ENCODE assay signal across 8 cellular contexts in the genomic region with DNA sequence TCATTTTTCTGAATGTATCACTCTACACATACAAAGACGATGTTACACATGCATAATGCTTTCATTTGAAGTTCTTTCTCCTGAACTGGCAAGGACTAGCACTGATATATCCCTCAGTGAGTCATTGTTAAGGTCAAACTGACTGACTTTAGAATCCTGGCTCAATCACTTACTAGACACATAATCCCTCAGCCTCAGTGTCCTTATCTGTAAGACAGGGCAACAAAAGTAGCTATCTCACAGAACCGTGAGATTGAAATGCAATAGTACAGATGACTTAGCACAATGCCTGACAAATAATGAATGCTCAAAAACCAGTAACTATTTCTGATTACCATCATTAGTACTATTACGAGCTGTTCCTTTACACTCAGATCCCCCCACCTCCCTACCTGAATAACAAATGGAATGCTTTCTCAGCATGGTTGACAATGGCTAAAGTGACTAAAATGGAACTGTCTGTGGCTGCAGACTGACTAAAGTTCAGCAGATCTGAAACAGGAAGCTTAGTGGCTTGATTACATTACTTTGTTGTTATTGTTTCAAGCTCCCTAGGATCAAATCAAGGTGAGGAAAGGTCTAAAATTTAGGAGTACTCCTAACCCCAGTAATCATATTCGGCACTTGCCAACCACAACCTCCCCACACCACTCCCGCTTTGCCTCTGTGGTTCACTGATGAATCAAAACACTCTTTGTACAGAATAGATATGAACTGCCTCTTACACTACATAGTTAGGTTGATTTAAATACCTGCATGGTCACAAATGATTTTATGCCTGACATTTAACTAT. TPM values are rescaled to one million over a fixed set of nuclear protein-coding genes. Genes with fewer than 3 reads are reported as not detected.
DNase-seq lines count a peak whose midpoint lies in the region; ATAC-seq, FAIRE-seq and TF ChIP-seq lines count a peak whose summit lies in the region.

No MANE protein-coding gene starts in this region.

- H3K27me3 ChIP-seq in keratinocyte (ENCODE audit: control insufficient read depth, extremely low read depth, insufficient read depth, low read length) (no peaks in the 10 kb centered on the region), Karpas-422 (ENCODE audit: low read length) (no peaks in the 10 kb centered on the region), PC-9 (ENCODE audit: insufficient read depth, low read depth) (no peaks in the 10 kb centered on the region), PC-3 (ENCODE audit: low read length) (no peaks in the 10 kb centered on the region)

- FAIRE-seq in keratinocyte (lab: Jason Lieb, UNC), result peak; percentile 67

- no peak overlapping the region for H3K4me3 ChIP-seq in keratinocyte (ENCODE audit: control insufficient read depth in 2 of 3, extremely low read depth in 1 of 3, insufficient read depth in 2 of 3, low read depth in 1 of 3, low read length in 3 of 3)
- no peak overlapping the region for H3K4me3 ChIP-seq in Karpas-422 (ENCODE audit: low read length)
- H3K4me3 ChIP-seq in PC-9, result no peak overlapping the region
- H3K4me3 ChIP-seq in PC-3 (ENCODE audit: low read length), result no peak overlapping the region

- no peaks in the 10 kb centered on the region for H3K36me3 ChIP-seq in keratinocyte (ENCODE audit: control insufficient read depth in 2 of 2, extremely low read depth in 1 of 2, insufficient read depth in 2 of 2, low read length in 2 of 2)
- peaks cover 9% of the 10 kb centered on the region; the same call in 1 of the 2 replicates for H3K36me3 ChIP-seq in Karpas-422 (ENCODE audit: insufficient read depth, low read length)
- H3K36me3 ChIP-seq in PC-9 (ENCODE audit: low read depth), result no peaks in the 10 kb centered on the region
- H3K36me3 ChIP-seq in PC-3 (ENCODE audit: low read depth, low read length), result no peaks in the 10 kb centered on the region

- H3K4me1 Mint-ChIP-seq in T-helper 2 cell treated with Interferon-gamma antibody and Interleukin-4, amounts not matched to agents 5 μg/mL and 100 μg/mL, for 36 hours (ENCODE audit: low read depth), result peaks cover 11% of the 10 kb centered on the region

- H3K36me3 Mint-ChIP-seq in T-helper 2 cell treated with Interferon-gamma antibody and Interleukin-4, amounts not matched to agents 5 μg/mL and 100 μg/mL, for 36 hours (ENCODE audit: low read depth), result peaks cover 17% of the 10 kb centered on the region

- H3K4me2 ChIP-seq in keratinocyte (ENCODE audit: control insufficient read depth, extremely low read depth, insufficient read depth, low read depth, low read length) (no peak overlapping the region), Karpas-422 (ENCODE audit: low read depth, low read length, poor library complexity, severe bottlenecking) (no peak overlapping the region), PC-9 (no peak overlapping the region), PC-3 (ENCODE audit: low read length) (no peak overlapping the region)

- H4K20me1 ChIP-seq in keratinocyte (ENCODE audit: control insufficient read depth, extremely low read depth, insufficient read depth, low read length), result no peaks in the 10 kb centered on the region
- H4K20me1 ChIP-seq in Karpas-422 (ENCODE audit: insufficient read depth, low read depth, low read length), result no peaks in the 10 kb centered on the region
- no peaks in the 10 kb centered on the region for H4K20me1 ChIP-seq in PC-9 (ENCODE audit: insufficient read depth)
- no peaks in the 10 kb centered on the region for H4K20me1 ChIP-seq in PC-3 (ENCODE audit: low read length)

- no peak overlapping the region for H3K27ac Mint-ChIP-seq in T-helper 2 cell treated with Interferon-gamma antibody and Interleukin-4, amounts not matched to agents 5 μg/mL and 100 μg/mL, for 36 hours

- H3K27ac ChIP-seq in keratinocyte (ENCODE audit: control insufficient read depth, insufficient read depth, low read length) (no peak overlapping the region), Karpas-422 (ENCODE audit: low read length) (no peak overlapping the region), PC-9 (no peak overlapping the region), PC-3 (ENCODE audit: low read length) (no peak overlapping the region)

- no peaks in the 10 kb centered on the region for H3K9me3 Mint-ChIP-seq in T-helper 2 cell treated with Interferon-gamma antibody and Interleukin-4, amounts not matched to agents 5 μg/mL and 100 μg/mL, for 36 hours

- H3K79me2 ChIP-seq in keratinocyte (ENCODE audit: control insufficient read depth, insufficient read depth, low read length) (no peaks in the 10 kb centered on the region), Karpas-422 (ENCODE audit: low read length) (peaks cover 6% of the 10 kb centered on the region; the same call in 1 of the 2 replicates), PC-9 (ENCODE audit: low read depth) (no peaks in the 10 kb centered on the region), PC-3 (ENCODE audit: low read length) (no peaks in the 10 kb centered on the region)

- no peaks in the 10 kb centered on the region for H3K9me1 ChIP-seq in keratinocyte (ENCODE audit: control insufficient read depth, extremely low read depth, insufficient read depth, low read length)

- no peaks in the 10 kb centered on the region for H3K4me1 ChIP-seq in keratinocyte (ENCODE audit: control insufficient read depth, extremely low read depth, insufficient read depth, low read length)
- peaks cover 5% of the 10 kb centered on the region; the same call in 1 of the 2 replicates for H3K4me1 ChIP-seq in Karpas-422 (ENCODE audit: low read length)
- no peaks in the 10 kb centered on the region for H3K4me1 ChIP-seq in PC-9 (replicated peaks; ENCODE audit: insufficient read depth)
- no peaks in the 10 kb centered on the region for H3K4me1 ChIP-seq in PC-3 (ENCODE audit: insufficient read depth, low read length)

- H3K27me3 Mint-ChIP-seq in T-helper 2 cell treated with Interferon-gamma antibody and Interleukin-4, amounts not matched to agents 5 μg/mL and 100 μg/mL, for 36 hours (ENCODE audit: low read depth), result no peaks in the 10 kb centered on the region

- peak; percentile 61 for DNase-seq in T-helper 2 cell treated with Interferon-gamma antibody and Interleukin-4, amounts not matched to agents 5 μg/mL and 100 μg/mL, for 36 hours (ENCODE audit: low spot score)
- no peak for DNase-seq in keratinocyte (ENCODE audit: low read depth, low spot score)
- DNase-seq in Karpas-422, result no peak
- DNase-seq in PC-9, result no peak
- no peak for DNase-seq in PC-3
- no peak for DNase-seq in NOMO-1 treated with dmso at 0.1 percent for 144 hours (lab: John Stamatoyannopoulos, UW; ENCODE audit: unreplicated experiment)

- no TSS peak for BruUV-seq in PC-9 (replicated peaks; lab: Mats Ljungman, UMichigan)
- no TSS peak for BruUV-seq in PC-3 (replicated peaks; lab: Mats Ljungman, UMichigan)

- H3K9me3 ChIP-seq in keratinocyte (ENCODE audit: control insufficient read depth, low read depth, low read length) (no peaks in the 10 kb centered on the region), Karpas-422 (ENCODE audit: low read length) (no peaks in the 10 kb centered on the region), PC-9 (ENCODE audit: insufficient read depth, low read depth) (no peaks in the 10 kb centered on the region), PC-3 (ENCODE audit: low read length) (no peaks in the 10 kb centered on the region)

- H3F3A ChIP-seq in PC-9 (ENCODE audit: insufficient read depth, low read depth) (no peaks in the 10 kb centered on the region; the same call in 1 of the 2 replicates), PC-3 (ENCODE audit: low read length, unreplicated experiment) (no peaks in the 10 kb centered on the region)

- no peaks in the 10 kb centered on the region for H3K9me2 ChIP-seq in Karpas-422 (replicated peaks; ENCODE audit: insufficient read depth, low read length)
- no peaks in the 10 kb centered on the region for H3K9me2 ChIP-seq in PC-9 (ENCODE audit: insufficient read depth)
- no peaks in the 10 kb centered on the region for H3K9me2 ChIP-seq in PC-3 (replicated peaks; ENCODE audit: low read length)

- ATAC-seq in GM18909 (IDR thresholded peaks at IDR 0.05; ENCODE audit: poor library complexity, unreplicated experiment), result peak; percentile 84
- peak; percentile 69 for ATAC-seq in HG02571 (IDR thresholded peaks at IDR 0.05; ENCODE audit: unreplicated experiment)
- no peak; the same call in 1 of the 2 replicates for ATAC-seq in PC-3

- CTCF ChIA-PET in PC-9 (lab: Charles Lee), result no interaction called here
- CTCF ChIA-PET in PC-3 (lab: Charles Lee), result no interaction called here

- intact Hi-C loops in PC-9 (cut with micrococcal nuclease; ENCODE audit: unreplicated experiment) (no loop called here), PC-3 (cut with micrococcal nuclease) (no loop called here)

- H2AFZ ChIP-seq in keratinocyte (ENCODE audit: control insufficient read depth, low read length) (no peak overlapping the region), Karpas-422 (ENCODE audit: low read length) (no peak overlapping the region), PC-9 (no peak overlapping the region), PC-3 (ENCODE audit: low read length) (no peak overlapping the region)

- H3K9ac ChIP-seq in keratinocyte (ENCODE audit: control insufficient read depth, extremely low read depth, insufficient read depth, low read length) (no peak overlapping the region), Karpas-422 (ENCODE audit: low read length) (no peak overlapping the region), PC-3 (ENCODE audit: low read length) (no peak overlapping the region)

- dilution Hi-C loops in keratinocyte (cut with MboI; ENCODE audit: extremely low pct_ligation_motif_present, low sequenced_read_pairs), result no loop called here

- POLR2A ChIA-PET in PC-9 (lab: Charles Lee; ENCODE audit: unreplicated experiment), result no interaction called here
- POLR2A ChIA-PET in PC-3 (lab: Charles Lee; ENCODE audit: unreplicated experiment), result no interaction called here

- TF ChIP-seq CTCF in keratinocyte (optimal IDR thresholded peaks at IDR 0.05 in 1 of 3, IDR thresholded peaks at IDR 0.05 in 1 of 3, conservative IDR thresholded peaks at IDR 0.05 in 1 of 3; ENCODE audit: extremely low read depth in 1 of 3, insufficient read depth in 2 of 3, low read length in 3 of 3) (no peak), PC-9 (conservative IDR thresholded peaks at IDR 0.05) (no peak), PC-3 (conservative IDR thresholded peaks at IDR 0.05; ENCODE audit: low read depth, low read length) (no peak)

- H3K4me3 Mint-ChIP-seq in T-helper 2 cell treated with Interferon-gamma antibody and Interleukin-4, amounts not matched to agents 5 μg/mL and 100 μg/mL, for 36 hours, result no peak overlapping the region

RNA-seq across cellular contexts. Expression of a gene that starts 35.8 kb away (rescaled TPM):
- 0.08 to 0.82 TPM (median 0.30 TPM) in 3 replicates for polyA plus RNA-seq in keratinocyte
- 0.26 TPM for polyA plus RNA-seq in keratinocyte (2011; ENCODE audit: low read depth)
- polyA plus RNA-seq in keratinocyte (2011; cell fraction: cytosol; rRNA removed), result 0.01 and 0.07 TPM in 2 replicates
- polyA plus RNA-seq in keratinocyte (2011; cell fraction: nucleus; rRNA removed), result 0.55 and 1.4 TPM in 2 replicates
- polyA plus RNA-seq in keratinocyte (2012; ENCODE audit: low replicate concordance), result 0.28 TPM in 1 of 2 replicates, not detected in the other
- 2.0 to 3.1 TPM in 2 of 3 replicates, not detected in the other for polyA minus RNA-seq in keratinocyte
- 2.1 TPM for polyA minus RNA-seq in keratinocyte (2011; cell fraction: cytosol; rRNA and poly(A)+ RNA removed)
- polyA minus RNA-seq in keratinocyte (2011; cell fraction: nucleus; rRNA and poly(A)+ RNA removed), result 0.53 and 2.8 TPM in 2 replicates
- total RNA-seq in Karpas-422 (2014; rRNA removed; shearing (Covaris generic); ENCODE audit: low replicate concordance), result 0.11 and 0.22 TPM in 2 replicates
- total RNA-seq in PC-9 (2021) (0.73 and 0.98 TPM in 2 replicates), PC-3 (2014; rRNA removed) (not detected in 2 replicates)

RNA-seq across cellular contexts. Expression of a gene that starts 40.9 kb away (rescaled TPM):
- 11.7 to 20.7 TPM (median 17.1 TPM) in 3 replicates for polyA plus RNA-seq in keratinocyte
- 16.0 TPM for polyA plus RNA-seq in keratinocyte (2011; ENCODE audit: low read depth)
- 6.6 and 11.3 TPM in 2 replicates for polyA plus RNA-seq in keratinocyte (2011; cell fraction: cytosol; rRNA removed)
- polyA plus RNA-seq in keratinocyte (2011; cell fraction: nucleus; rRNA removed), result 17.0 and 20.2 TPM in 2 replicates
- 9.8 and 12.2 TPM in 2 replicates for polyA plus RNA-seq in keratinocyte (2012; ENCODE audit: low replicate concordance)
- 11.0 to 22.6 TPM (median 22.2 TPM) in 3 replicates for polyA minus RNA-seq in keratinocyte
- 21.9 TPM for polyA minus RNA-seq in keratinocyte (2011; cell fraction: cytosol; rRNA and poly(A)+ RNA removed)
- 12.8 and 27.2 TPM in 2 replicates for polyA minus RNA-seq in keratinocyte (2011; cell fraction: nucleus; rRNA and poly(A)+ RNA removed)
- total RNA-seq in Karpas-422 (2014; rRNA removed; shearing (Covaris generic); ENCODE audit: low replicate concordance), result 18.8 and 31.0 TPM in 2 replicates
- total RNA-seq in PC-9 (2021), result 14.6 and 16.0 TPM in 2 replicates
- 18.0 and 21.0 TPM in 2 replicates for total RNA-seq in PC-3 (2014; rRNA removed)
